In the genomic region with DNA sequence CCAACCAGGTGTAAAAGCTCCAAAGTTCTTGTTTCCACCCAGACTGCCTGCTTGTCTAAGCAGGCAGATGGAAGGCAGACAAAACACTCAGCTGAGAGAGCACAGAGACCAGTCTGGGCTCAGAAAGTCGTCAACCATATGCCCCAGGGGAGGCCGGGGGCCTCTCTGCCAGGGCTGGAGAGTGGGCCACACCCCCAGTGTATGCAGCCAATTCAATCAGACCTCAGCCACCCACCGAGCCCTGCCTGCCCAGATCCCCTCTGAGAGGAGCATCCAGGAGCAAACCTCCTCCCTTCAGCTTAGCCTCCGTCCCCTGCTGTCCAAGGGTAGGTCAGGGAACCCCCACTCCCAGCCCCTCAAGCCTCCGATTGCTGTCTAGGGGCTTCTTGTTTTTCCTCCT, we compare ENCODE assay signal across 26 cellular contexts.
"Had no signal": no experiment of that assay in that cellular context is flagged by ENCODE, and none has a peak within 500 bp of the region (broad histone marks: within the 10 kb centered on the region; RNA-seq: fewer than 3 reads in every experiment).

No MANE protein-coding gene starts in this region.

- H3K27ac Mint-ChIP-seq: activated B cell treated with CpG ODN at 0.5 μM for 24 hours; activated naive CD8-positive, alpha-beta T cell treated with anti-CD3 and anti-CD28 coated beads for 36 hours; activated T-helper 2 cell treated with anti-CD3 and anti-CD28 coated beads, Interferon-gamma antibody, Interleukin-2, Interleukin-4, amounts not matched to agents 10 μg/mL and 5 μg/mL and 100 μg/mL, durations not matched to agents 14 hours and 24 hours and 36 hours; natural killer cell treated with Interleukin-12 subunit alpha and Interleukin-12 subunit beta and Interleukin-15 and Interleukin-18, amount 100 ng/mL, for 72 hours; stimulated activated naive CD8-positive, alpha-beta T cell treated with anti-CD3 and anti-CD28 coated beads, Interleukin-15, Interleukin-2, amounts not matched to agents 100 ng/mL and 50 ng/mL, for 24 hours had no signal

- H3K9me3 Mint-ChIP-seq: activated B cell treated with CpG ODN at 0.5 μM for 24 hours; activated naive CD8-positive, alpha-beta T cell treated with anti-CD3 and anti-CD28 coated beads for 36 hours; activated T-cell treated with anti-CD3 and anti-CD28 coated beads, Interleukin-2, amount 50 U/mL, for 4 hours; activated T-helper 2 cell treated with anti-CD3 and anti-CD28 coated beads, Interferon-gamma antibody, Interleukin-2, Interleukin-4, amounts not matched to agents 10 μg/mL and 5 μg/mL and 100 μg/mL, durations not matched to agents 14 hours and 24 hours and 36 hours; stimulated activated naive CD8-positive, alpha-beta T cell treated with anti-CD3 and anti-CD28 coated beads, Interleukin-15, Interleukin-2, amounts not matched to agents 100 ng/mL and 50 ng/mL, for 24 hours had no signal

- H3K27ac ChIP-seq: foreskin keratinocyte, left ventricle myocardium inferior, neutrophil, ovary, prostate gland, spleen, tibial artery had no signal

- DNase-seq: activated B cell treated with CpG ODN at 0.5 μM for 24 hours; activated CD4-positive, alpha-beta T cell treated with anti-CD3 and anti-CD28 coated beads for 4 hours; activated CD4-positive, alpha-beta T cell treated with anti-CD3 and anti-CD28 coated beads, Interleukin-2, amount 50 U/mL, for 48 hours; activated CD8-positive, alpha-beta memory T cell treated with anti-CD3 and anti-CD28 coated beads, Interleukin-2, amount 50 U/mL, for 48 hours; activated naive CD4-positive, alpha-beta T cell; activated naive CD8-positive, alpha-beta T cell treated with anti-CD3 and anti-CD28 coated beads for 36 hours; activated T-cell treated with anti-CD3 and anti-CD28 coated beads, Interleukin-2, amount 50 U/mL, for 4 hours; central memory CD4-positive, alpha-beta T cell; dermis blood vessel endothelial cell; effector CD8-positive, alpha-beta T cell; foreskin keratinocyte; hippocampal formation; kidney glomerular epithelial cell; left ventricle myocardium inferior; mammary epithelial cell; ovary; spleen; stimulated activated CD4-positive, alpha-beta T cell treated with anti-CD3 and anti-CD28 coated beads, Interleukin-4, amount 100 ng/mL, for 4 hours; substantia nigra; T1000; tibial artery had no signal

- H3K36me3 ChIP-seq: left ventricle myocardium inferior, neutrophil, ovary, prostate gland, spleen, tibial artery had no signal

- H3K4me3 Mint-ChIP-seq: activated B cell treated with CpG ODN at 0.5 μM for 24 hours; activated naive CD8-positive, alpha-beta T cell treated with anti-CD3 and anti-CD28 coated beads for 36 hours; activated T-cell treated with anti-CD3 and anti-CD28 coated beads, Interleukin-2, amount 50 U/mL, for 4 hours; natural killer cell treated with Interleukin-12 subunit alpha and Interleukin-12 subunit beta and Interleukin-15 and Interleukin-18, amount 100 ng/mL, for 72 hours; stimulated activated naive CD8-positive, alpha-beta T cell treated with anti-CD3 and anti-CD28 coated beads, Interleukin-15, Interleukin-2, amounts not matched to agents 100 ng/mL and 50 ng/mL, for 24 hours had no signal

- H3K4me1 ChIP-seq: foreskin keratinocyte, prostate gland had no signal

- H3K9me3 ChIP-seq: left ventricle myocardium inferior, neutrophil, ovary, prostate gland, spleen, tibial artery had no signal

- H3K36me3 Mint-ChIP-seq: activated naive CD8-positive, alpha-beta T cell treated with anti-CD3 and anti-CD28 coated beads for 36 hours had no signal

- H3K4me3 ChIP-seq: left ventricle myocardium inferior, ovary, prostate gland, spleen, tibial artery had no signal

- H3K27me3 ChIP-seq: ovary had no signal
